Comparison of ENCODE assay signal across 16 cellular contexts in genomic region chr17:51351890-51352289, GRCh38.
A peak's percentile ranks its signal among the peaks of the same experiment; 100 is the strongest.
DNase-seq lines count a peak whose midpoint lies in the region; ATAC-seq and TF ChIP-seq lines count a peak whose summit lies in the region.
"Had no signal": no experiment of that assay in that cellular context is flagged by ENCODE, and none has a peak within 500 bp of the region (broad histone marks: within the 10 kb centered on the region; RNA-seq: fewer than 3 reads in every experiment).

No MANE protein-coding gene starts in this region.

- no peak for ATAC-seq in GM21576 (IDR thresholded peaks at IDR 0.05; ENCODE audit: unreplicated experiment)
- ATAC-seq: activated naive CD4-positive, alpha-beta T cell treated with anti-CD3 and anti-CD28 coated beads, Interleukin-2, amount 50 U/mL, for 72 hours; Panc1 had no signal

- no peak for TF ChIP-seq CTCF in thyroid gland (IDR thresholded peaks at IDR 0.05)

- no peaks in the 10 kb centered on the region for H3K27me3 ChIP-seq in thyroid gland
- H3K27me3 ChIP-seq: tibial nerve had no signal

- no peaks in the 10 kb centered on the region for H3K9me3 ChIP-seq in thyroid gland
- H3K9me3 ChIP-seq: tibial nerve had no signal

- WGBS in thyroid gland, 2 donors = 45 to 47% methylated on average over 3 of the region's 3 CpGs

- DNase-seq in NCI-H446 (lab: John Stamatoyannopoulos, UW) (peak; percentile 74 to 84), fibroblast of gingiva (ENCODE audit: low read depth) (peak; percentile 44), midbrain (lab: John Stamatoyannopoulos, UW) (peak; percentile 54), thyroid gland (peak; percentile 70 to 85), SHP77 treated with DMSO at 0.1 percent for 48 hours (lab: John Stamatoyannopoulos, UW) (no peak)
- no peak for DNase-seq in activated T-cell treated with anti-CD3 and anti-CD28 coated beads, Interleukin-2, amount 50 U/mL, for 48 hours
- DNase-seq: activated CD4-positive, alpha-beta T cell treated with anti-CD3 and anti-CD28 coated beads, Interleukin-2, amount 50 U/mL, for 1 hour; CD4-positive, CD25-positive, alpha-beta regulatory T cell; central memory CD4-positive, alpha-beta T cell; DMS53; NCI-H2081 had no signal

- no peak for TF ChIP-seq POLR2A in thyroid gland (IDR thresholded peaks at IDR 0.05)

- intact Hi-C loops in thyroid gland (cut with DNase I) = no loop called here

- peaks cover 6 to 7% of the 10 kb centered on the region in 2 donors for H3K4me1 ChIP-seq in thyroid gland

- peak overlapping the region in 1 of 3 donors; percentile 17 for H3K27ac ChIP-seq in thyroid gland
- H3K27ac ChIP-seq: tibial nerve had no signal

- no peaks in the 10 kb centered on the region for H3K36me3 ChIP-seq in thyroid gland
- H3K36me3 ChIP-seq: tibial nerve had no signal

- H3K4me3 ChIP-seq in thyroid gland (replicated peaks in 1 of 3) = no peak overlapping the region
- H3K4me3 ChIP-seq: smooth muscle cell, tibial nerve had no signal

Comparison
In these comparisons a context has a peak if more than half of its experiments do, and no peak if none do; other contexts are left out.
1. DNase-seq: peak in NCI-H446 (2 of 2), fibroblast of gingiva (single experiment), midbrain (single experiment) and thyroid gland (2 of 2); none in SHP77 treated with DMSO at 0.1 percent for 48 hours (single experiment) and activated T-cell treated with anti-CD3 and anti-CD28 coated beads, Interleukin-2, amount 50 U/mL, for 48 hours (0 of 2).